ENCODE assay signal across 10 cellular contexts in genomic region chr7:115676080-115676479, GRCh38.
A peak's percentile ranks its signal among the peaks of the same experiment; 100 is the strongest.
DNase-seq lines count a peak whose midpoint lies in the region; ATAC-seq and TF ChIP-seq lines count a peak whose summit lies in the region.
"Had no signal": no experiment of that assay in that cellular context is flagged by ENCODE, and none has a peak within 500 bp of the region (broad histone marks: within the 10 kb centered on the region; RNA-seq: fewer than 3 reads in every experiment).

No MANE protein-coding gene starts in this region.

- no peak overlapping the region for H2BK5ac ChIP-seq in neuronal stem cell (ENCODE audit: low read length)

- CTCF ChIA-PET in WTC11 (lab: Charles Lee): no interaction called here

- H3K14ac ChIP-seq in neuronal stem cell (ENCODE audit: low read length): no peak overlapping the region

- no peaks in the 10 kb centered on the region for H3K9me3 ChIP-seq in neuronal stem cell (replicated peaks in 1 of 2; ENCODE audit: control insufficient read depth in 2 of 2, insufficient read depth in 1 of 2, low read depth in 1 of 2, low read length in 2 of 2)

- H3K79me1 ChIP-seq in neuronal stem cell (ENCODE audit: low read depth, low read length): no peaks in the 10 kb centered on the region

- H3K27ac ChIP-seq in neuronal stem cell (replicated peaks; ENCODE audit: low read length): no peak overlapping the region

- no peak overlapping the region for H3K4ac ChIP-seq in neuronal stem cell (ENCODE audit: low read length)

- no peak overlapping the region for H2BK120ac ChIP-seq in neuronal stem cell (ENCODE audit: low read depth, low read length)

- H3K36me3 ChIP-seq in neuronal stem cell (replicated peaks in 1 of 2; ENCODE audit: control insufficient read depth in 2 of 2, insufficient read depth in 2 of 2, low read length in 2 of 2): no peaks in the 10 kb centered on the region

- TF ChIP-seq CTCF in endothelial cell (IDR thresholded peaks at IDR 0.05; ENCODE audit: unreplicated experiment): no peak
- TF ChIP-seq CTCF in WTC11 (IDR thresholded peaks at IDR 0.05): no peak

- no peaks in the 10 kb centered on the region for H3K27me3 ChIP-seq in neuronal stem cell (ENCODE audit: control insufficient read depth in 3 of 3, insufficient read depth in 3 of 3, low read depth in 1 of 3, low read length in 3 of 3)

- H3K4me3 Mint-ChIP-seq in endothelial cell (ENCODE audit: unreplicated experiment): no peak overlapping the region
- no peak overlapping the region for H3K4me3 Mint-ChIP-seq in WTC11
- H3K4me3 Mint-ChIP-seq: activated CD4-positive, alpha-beta T cell treated with anti-CD3 and anti-CD28 coated beads, Interleukin-2, amount 10 ng/mL, durations not matched to agents 7 days and 5 days; effector memory CD8-positive, alpha-beta T cell had no signal

- no peak overlapping the region for H2AK5ac ChIP-seq in neuronal stem cell (ENCODE audit: low read depth, low read length)

- DNase-seq in DMS153 treated with DMSO at 0.1 percent for 48 hours (lab: John Stamatoyannopoulos, UW; ENCODE audit: unreplicated experiment) (peak; percentile 76), NCI-H2107 (lab: John Stamatoyannopoulos, UW) (peak; percentile 33), endothelial cell (ENCODE audit: low spot score) (peak; percentile 11), neuronal stem cell (ENCODE audit: low spot score) (peak; percentile 29), iPS-NIHi11 (ENCODE audit: low spot score) (no peak), WTC11 (ENCODE audit: low spot score) (no peak), NOMO-1 treated with dmso at 0.1 percent for 144 hours (lab: John Stamatoyannopoulos, UW; ENCODE audit: unreplicated experiment) (no peak)
- DNase-seq: activated CD4-positive, alpha-beta T cell treated with anti-CD3 and anti-CD28 coated beads, Interleukin-2, amount 10 ng/mL, durations not matched to agents 7 days and 5 days; effector memory CD8-positive, alpha-beta T cell had no signal

- no peak overlapping the region for H3K23ac ChIP-seq in neuronal stem cell (ENCODE audit: low read depth, low read length, poor library complexity)

- peaks cover 2% of the 10 kb centered on the region for H3K4me1 Mint-ChIP-seq in endothelial cell (ENCODE audit: unreplicated experiment)
- peaks cover 27% of the 10 kb centered on the region for H3K4me1 Mint-ChIP-seq in WTC11
- H3K4me1 Mint-ChIP-seq: activated CD4-positive, alpha-beta T cell treated with anti-CD3 and anti-CD28 coated beads, Interleukin-2, amount 10 ng/mL, durations not matched to agents 7 days and 5 days had no signal

- POLR2A ChIA-PET in WTC11 (lab: Charles Lee): no interaction called here

- H3K36me3 Mint-ChIP-seq in endothelial cell (ENCODE audit: low read depth, unreplicated experiment) (no peaks in the 10 kb centered on the region), WTC11 (no peaks in the 10 kb centered on the region)

- H3K4me3 ChIP-seq in neuronal stem cell (ENCODE audit: low read length in 2 of 2): no peak overlapping the region

- H3K27me3 Mint-ChIP-seq in endothelial cell (ENCODE audit: unreplicated experiment) (peaks cover 3% of the 10 kb centered on the region), WTC11 (ENCODE audit: low read depth) (no peaks in the 10 kb centered on the region)
- H3K27me3 Mint-ChIP-seq: activated CD4-positive, alpha-beta T cell treated with anti-CD3 and anti-CD28 coated beads, Interleukin-2, amount 10 ng/mL, durations not matched to agents 7 days and 5 days; effector memory CD8-positive, alpha-beta T cell had no signal

- WGBS in neuronal stem cell (ENCODE audit: extremely low coverage in 2 of 2, insufficient read length in 2 of 2, insufficient replicate concordance in 1 of 2), 2 donors: no CpG with 5 or more reads among the region's 10 CpGs

- H4K8ac ChIP-seq in neuronal stem cell (ENCODE audit: low read depth, low read length): no peak overlapping the region

- ATAC-seq in HG03520 (IDR thresholded peaks at IDR 0.05; ENCODE audit: unreplicated experiment) (no peak), WTC11 (no peak)
- ATAC-seq: effector memory CD8-positive, alpha-beta T cell had no signal

- H3K18ac ChIP-seq in neuronal stem cell (ENCODE audit: low read length): no peak overlapping the region

- H3K27ac Mint-ChIP-seq in endothelial cell (ENCODE audit: unreplicated experiment) (no peak overlapping the region), WTC11 (no peak overlapping the region)
- H3K27ac Mint-ChIP-seq: activated CD4-positive, alpha-beta T cell treated with anti-CD3 and anti-CD28 coated beads, Interleukin-2, amount 10 ng/mL, durations not matched to agents 7 days and 5 days; effector memory CD8-positive, alpha-beta T cell had no signal

- peak overlapping the region; percentile 77 for H2AFZ ChIP-seq in neuronal stem cell (ENCODE audit: low read length)

- H2BK12ac ChIP-seq in neuronal stem cell (ENCODE audit: low read length): no peak overlapping the region

- peaks cover 0 to 5% of the 10 kb centered on the region in 2 donors for H3K4me1 ChIP-seq in neuronal stem cell (ENCODE audit: control insufficient read depth in 2 of 2, insufficient read depth in 1 of 2, low read depth in 1 of 2, low read length in 2 of 2)

- no peak overlapping the region for H4K91ac ChIP-seq in neuronal stem cell (ENCODE audit: low read depth, low read length, poor library complexity)

- H2BK15ac ChIP-seq in neuronal stem cell (ENCODE audit: low read length): no peak overlapping the region

- H3K9ac ChIP-seq in neuronal stem cell (ENCODE audit: low read depth, low read length, poor library complexity): no peak overlapping the region

- H3K4me2 ChIP-seq in neuronal stem cell (ENCODE audit: insufficient read depth, low read length, poor library complexity, severe bottlenecking): no peak overlapping the region

- no peaks in the 10 kb centered on the region for H3K9me3 Mint-ChIP-seq in endothelial cell (ENCODE audit: unreplicated experiment)
- no peaks in the 10 kb centered on the region for H3K9me3 Mint-ChIP-seq in WTC11
- H3K9me3 Mint-ChIP-seq: activated CD4-positive, alpha-beta T cell treated with anti-CD3 and anti-CD28 coated beads, Interleukin-2, amount 10 ng/mL, durations not matched to agents 7 days and 5 days; effector memory CD8-positive, alpha-beta T cell had no signal

TF ChIP-seq in WTC11, 78 proteins besides CTCF, POLR2A, EP300 and RAD21 (continues in another document):
- TF ChIP-seq TEAD1 (CRISPR knock-in tag; IDR thresholded peaks at IDR 0.05) (no peak), HMGXB4 (CRISPR knock-in tag; IDR thresholded peaks at IDR 0.05) (no peak), ZNF671 (CRISPR knock-in tag; IDR thresholded peaks at IDR 0.05) (no peak), RORB (CRISPR knock-in tag; IDR thresholded peaks at IDR 0.05) (no peak), ELF4 (CRISPR knock-in tag; IDR thresholded peaks at IDR 0.05; ENCODE audit: low read depth) (no peak)
- TF ChIP-seq, protein P1, sequence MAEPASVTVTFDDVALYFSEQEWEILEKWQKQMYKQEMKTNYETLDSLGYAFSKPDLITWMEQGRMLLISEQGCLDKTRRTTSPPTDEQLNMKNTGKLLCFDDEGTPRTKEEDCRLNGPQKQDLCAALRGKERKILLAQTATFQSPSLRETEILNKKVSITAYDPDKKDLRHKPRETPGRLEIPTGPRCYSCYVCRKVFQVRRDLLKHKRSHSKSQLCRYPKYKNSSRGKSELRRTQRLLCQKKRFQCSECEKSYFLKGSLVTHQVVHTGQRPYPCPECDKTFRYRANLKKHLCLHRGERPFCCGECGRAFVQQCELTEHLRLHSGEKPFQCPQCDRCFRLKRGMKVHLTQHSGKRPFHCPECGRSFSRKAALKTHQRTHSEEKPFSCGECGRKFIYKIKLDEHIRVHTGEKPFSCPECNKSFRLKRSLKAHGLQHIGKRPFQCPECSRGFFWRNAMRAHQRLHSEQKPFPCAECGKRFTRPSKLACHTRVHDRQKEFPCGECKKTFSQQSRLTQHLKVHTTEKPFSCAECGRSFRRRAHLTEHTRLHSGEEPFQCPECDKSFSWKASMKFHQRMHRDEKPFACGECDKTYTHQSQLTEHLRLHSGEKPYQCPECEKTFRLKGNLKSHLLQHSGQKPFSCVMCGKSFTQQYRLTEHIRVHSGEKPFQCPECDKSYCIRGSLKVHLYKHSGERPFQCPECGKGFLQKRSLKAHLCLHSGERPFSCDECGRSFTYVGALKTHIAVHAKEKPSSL (CRISPR knock-in tag; conservative IDR thresholded peaks at IDR 0.05): no peak

Comparison
In these comparisons a context has a peak if more than half of its experiments do, and no peak if none do; other contexts are left out.
1. DNase-seq: peak in DMS153 treated with DMSO at 0.1 percent for 48 hours (single experiment), NCI-H2107 (single experiment), endothelial cell (single experiment) and neuronal stem cell (single experiment); none in iPS-NIHi11 (single experiment), WTC11 (single experiment) and NOMO-1 treated with dmso at 0.1 percent for 144 hours (single experiment).